ENCODE assay signal across 10 cellular contexts in genomic region chr6:42387336-42387735, GRCh38.
DNase-seq lines count a peak whose midpoint lies in the region; ATAC-seq and TF ChIP-seq lines count a peak whose summit lies in the region.
"Had no signal": no experiment of that assay in that cellular context is flagged by ENCODE, and none has a peak within 500 bp of the region (broad histone marks: within the 10 kb centered on the region; RNA-seq: fewer than 3 reads in every experiment).

No MANE protein-coding gene starts in this region.

- DNase-seq in CD4-positive, CD25-positive, alpha-beta regulatory T cell, result peak; percentile 21 to 81 (median 78)
- DNase-seq in KBM-7, result peak; percentile 39
- peak; percentile 39 for DNase-seq in activated CD8-positive, alpha-beta memory T cell treated with anti-CD3 and anti-CD28 coated beads, Interleukin-2, amount 50 U/mL, for 4 hours
- DNase-seq in kidney glomerular epithelial cell (lab: John Stamatoyannopoulos, UW), result peak; percentile 30
- DNase-seq in RWPE1 (ENCODE audit: low spot score), result no peak
- DNase-seq in NCI-H146 treated with DMSO at 0.1 percent for 48 hours (lab: John Stamatoyannopoulos, UW; ENCODE audit: unreplicated experiment), result no peak
- DNase-seq in PC-9, result no peak
- DNase-seq: anterior cingulate cortex, NCI-H1417 had no signal

- peak overlapping the region; percentile 65 to 88 (median 73) for H3K4me3 Mint-ChIP-seq in CD4-positive, CD25-positive, alpha-beta regulatory T cell

- H3K27ac ChIP-seq in CD4-positive, CD25-positive, alpha-beta regulatory T cell (ENCODE audit: insufficient read depth, low read length, poor library complexity, severe bottlenecking), result peak overlapping the region; percentile 87
- H3K27ac ChIP-seq in RWPE1, result no peak overlapping the region
- H3K27ac ChIP-seq in PC-9, result no peak overlapping the region

- H3K27ac Mint-ChIP-seq in CD4-positive, CD25-positive, alpha-beta regulatory T cell, result peak overlapping the region; percentile 60 to 99 (median 93)

- H4K20me1 ChIP-seq in PC-9 (ENCODE audit: insufficient read depth), result no peaks in the 10 kb centered on the region

- CTCF ChIA-PET in RWPE1 (lab: Yijun Ruan, JAX) (no interaction called here), PC-9 (lab: Charles Lee) (no interaction called here)

- intact Hi-C loops in PC-9 (cut with micrococcal nuclease; ENCODE audit: unreplicated experiment), result no loop called here

- no peaks in the 10 kb centered on the region for H3K36me3 ChIP-seq in CD4-positive, CD25-positive, alpha-beta regulatory T cell (ENCODE audit: control insufficient read depth, insufficient read depth, low read length)
- H3K36me3 ChIP-seq in PC-9 (ENCODE audit: low read depth), result no peaks in the 10 kb centered on the region

- peaks cover 87% of the 10 kb centered on the region for H3K4me1 ChIP-seq in CD4-positive, CD25-positive, alpha-beta regulatory T cell (ENCODE audit: control insufficient read depth, insufficient read depth, low read length, poor library complexity, severe bottlenecking)
- no peaks in the 10 kb centered on the region for H3K4me1 ChIP-seq in PC-9 (replicated peaks; ENCODE audit: insufficient read depth)

- H3K4me2 ChIP-seq in PC-9, result no peak overlapping the region

- H3F3A ChIP-seq in PC-9 (ENCODE audit: insufficient read depth, low read depth), result no peaks in the 10 kb centered on the region

- H3K79me2 ChIP-seq in PC-9 (ENCODE audit: low read depth), result 0 out of 2 replicates have a peak, but pooled peaks cover 3% of the 10 kb centered on the region

- in situ Hi-C loops in KBM-7 (cut with MboI; ENCODE audit: low pct_unique_long_range_greater_than_20kb, low sequenced_read_pairs), result no loop called here

- no peaks in the 10 kb centered on the region for H3K27me3 Mint-ChIP-seq in CD4-positive, CD25-positive, alpha-beta regulatory T cell

- H3K36me3 Mint-ChIP-seq in CD4-positive, CD25-positive, alpha-beta regulatory T cell, result peaks cover 10% of the 10 kb centered on the region

- POLR2A ChIA-PET in RWPE1 (lab: Yijun Ruan, JAX; ENCODE audit: low non-redundant PET) (no interaction called here), PC-9 (lab: Charles Lee; ENCODE audit: unreplicated experiment) (no interaction called here)

- H3K4me3 ChIP-seq in CD4-positive, CD25-positive, alpha-beta regulatory T cell (ENCODE audit: low read depth, low read length), result peak overlapping the region; percentile 75
- no peak overlapping the region for H3K4me3 ChIP-seq in PC-9

- H3K27me3 ChIP-seq in CD4-positive, CD25-positive, alpha-beta regulatory T cell (ENCODE audit: control insufficient read depth, insufficient read depth, low read length), result no peaks in the 10 kb centered on the region
- no peaks in the 10 kb centered on the region for H3K27me3 ChIP-seq in PC-9 (ENCODE audit: insufficient read depth, low read depth)

- H3K9me3 Mint-ChIP-seq in CD4-positive, CD25-positive, alpha-beta regulatory T cell, result no peaks in the 10 kb centered on the region

- no peak overlapping the region for H2AFZ ChIP-seq in PC-9

- no peak for TF ChIP-seq CTCF in RWPE1 (conservative IDR thresholded peaks at IDR 0.05; ENCODE audit: low read depth)
- TF ChIP-seq CTCF in PC-9 (conservative IDR thresholded peaks at IDR 0.05), result no peak

- H3K9me3 ChIP-seq in CD4-positive, CD25-positive, alpha-beta regulatory T cell (ENCODE audit: control insufficient read depth in 2 of 2, low read length in 2 of 2), result no peaks in the 10 kb centered on the region
- H3K9me3 ChIP-seq in PC-9 (ENCODE audit: insufficient read depth, low read depth), result no peaks in the 10 kb centered on the region

- no TSS peak for BruUV-seq in PC-9 (replicated peaks; lab: Mats Ljungman, UMichigan)

- H3K4me1 Mint-ChIP-seq in CD4-positive, CD25-positive, alpha-beta regulatory T cell, result peaks cover 32 to 94% (median 71%) of the 10 kb centered on the region in 4 donors

- no peaks in the 10 kb centered on the region for H3K9me2 ChIP-seq in PC-9 (ENCODE audit: insufficient read depth)

- peak; percentile 64 to 73 for ATAC-seq in CD4-positive, CD25-positive, alpha-beta regulatory T cell (ENCODE audit: low read depth in 2 of 2)
- no peak for ATAC-seq in HG03135 (IDR thresholded peaks at IDR 0.05; ENCODE audit: unreplicated experiment)

Comparison
In these comparisons a context has a peak if more than half of its experiments do, and no peak if none do; other contexts are left out.
1. DNase-seq: peak in CD4-positive, CD25-positive, alpha-beta regulatory T cell (3 of 3), KBM-7 (single experiment), activated CD8-positive, alpha-beta memory T cell treated with anti-CD3 and anti-CD28 coated beads, Interleukin-2, amount 50 U/mL, for 4 hours (single experiment) and kidney glomerular epithelial cell (single experiment); none in RWPE1 (single experiment), NCI-H146 treated with DMSO at 0.1 percent for 48 hours (single experiment) and PC-9 (0 of 2).